8 cellular contexts compared by ENCODE assay signal in genomic region chr16:15143601-15144093, GRCh38. TPM values are rescaled to one million over a fixed set of nuclear protein-coding genes. Genes with fewer than 3 reads are reported as not detected.
DNase-seq lines count a peak whose midpoint lies in the region; ATAC-seq and TF ChIP-seq lines count a peak whose summit lies in the region.
"Not testable (repeated sequence)": the region's sequence is repeated elsewhere in the genome, so short reads cannot be mapped to it uniquely, and the experiment has no call there.

No MANE protein-coding gene starts in this region.

- peak in 2 of 4 donors; percentile 3 to 12 for ATAC-seq in heart left ventricle
- not testable (repeated sequence) for ATAC-seq in right lobe of liver, psoas muscle

- not testable (repeated sequence) for TF ChIP-seq CTCF in AG04449 (IDR thresholded peaks at IDR 0.05; ENCODE audit: insufficient read depth, low read length, missing control alignments); HFF-Myc (IDR thresholded peaks at IDR 0.05; ENCODE audit: low read depth, low read length, missing control alignments); WI38 (IDR thresholded peaks at IDR 0.05; ENCODE audit: low read depth, low read length); colonic mucosa (IDR thresholded peaks at IDR 0.05); heart left ventricle (IDR thresholded peaks at IDR 0.05); right lobe of liver (IDR thresholded peaks at IDR 0.05); psoas muscle (IDR thresholded peaks at IDR 0.05); suprapubic skin (IDR thresholded peaks at IDR 0.05)

- DNase-seq in AG04449 (ENCODE audit: low read depth, low spot score); HFF-Myc (ENCODE audit: extremely low read depth, low read depth); colonic mucosa; suprapubic skin (ENCODE audit: low spot score in 2 of 2): not testable (repeated sequence)
- DNase-seq in heart left ventricle (peak in 1 of 5 donors; percentile 46), right lobe of liver (peak in 1 of 3 donors; percentile 40), psoas muscle (peak in 1 of 2 donors; percentile 26)

- whole genome bisulfite sequencing in heart left ventricle, 4 donors: 6 to 26% (median 18%) methylated on average over 7 to 26 of the region's 26 CpGs
- WGBS in right lobe of liver (ENCODE audit: insufficient coverage, low coverage, low lambda C conversion rate, missing lambda C conversion rate): no CpG with 5 or more reads among the region's 26 CpGs
- 7 to 20% (median 9%) methylated on average over 17 to 26 of the region's 26 CpGs for WGBS in psoas muscle, 3 donors
- 25% methylated on average over 4 of the region's 26 CpGs for WGBS in suprapubic skin

- TF ChIP-seq EP300 in suprapubic skin (IDR thresholded peaks at IDR 0.05): not testable (repeated sequence)

- not testable (repeated sequence) for H3K4me1 ChIP-seq in colonic mucosa, right lobe of liver
- H3K4me1 ChIP-seq in heart left ventricle: peaks cover 0 to 69% (median 37%) of the 10 kb centered on the region in 12 donors
- H3K4me1 ChIP-seq in psoas muscle: peaks cover 59% of the 10 kb centered on the region
- H3K4me1 ChIP-seq in suprapubic skin: peaks cover 79% of the 10 kb centered on the region

- not testable (repeated sequence) for H3K27me3 ChIP-seq in colonic mucosa; heart left ventricle; right lobe of liver; psoas muscle (ENCODE audit: insufficient read depth in 3 of 3, low read length in 2 of 3); suprapubic skin

- not testable (repeated sequence) for H3K36me3 ChIP-seq in colonic mucosa; heart left ventricle; right lobe of liver; psoas muscle (ENCODE audit: insufficient read depth in 1 of 2, low read depth in 1 of 2); suprapubic skin

- intact Hi-C loops in colonic mucosa (cut with DNase I); heart left ventricle (cut with DNase I); right lobe of liver (cut with DNase I); psoas muscle (cut with DNase I): not testable (repeated sequence)

- not testable (repeated sequence) for H3K9ac ChIP-seq in colonic mucosa (ENCODE audit: low read depth in 2 of 2, low read length in 2 of 2)

- H3K9me3 ChIP-seq in colonic mucosa, heart left ventricle, right lobe of liver, psoas muscle, suprapubic skin: not testable (repeated sequence)

- CTCF ChIA-PET in AG04449 (lab: Yijun Ruan, JAX): not testable (repeated sequence)

- H3K27ac ChIP-seq in colonic mucosa (peak overlapping the region; percentile 40), heart left ventricle (peak overlapping the region; percentile 46 to 94 (median 87)), right lobe of liver (peak overlapping the region in 2 of 3 donors; percentile 10 to 33), psoas muscle (peak overlapping the region; percentile 93), suprapubic skin (peak overlapping the region; percentile 78)

- POLR2A ChIA-PET in AG04449 (lab: Yijun Ruan, JAX): not testable (repeated sequence)

- TF ChIP-seq POLR2A in heart left ventricle (IDR thresholded peaks at IDR 0.05); right lobe of liver (IDR thresholded peaks at IDR 0.05); suprapubic skin (IDR thresholded peaks at IDR 0.05): not testable (repeated sequence)

- H3K4me3 ChIP-seq in AG04449 (ENCODE audit: low read depth, low read length) (peak overlapping the region; percentile 36; the same call in 1 of the 2 replicates), HFF-Myc (replicated peaks; ENCODE audit: low read depth, low read length) (peak overlapping the region; percentile 26), WI38 (ENCODE audit: low read depth, low read length) (peak overlapping the region; percentile 33), heart left ventricle (peak overlapping the region in 11 of 12 donors; percentile 13 to 53 (median 38)), psoas muscle (peak overlapping the region; percentile 58), suprapubic skin (peak overlapping the region; percentile 31)
- not testable (repeated sequence) for H3K4me3 ChIP-seq in colonic mucosa, right lobe of liver

RNA-seq across cellular contexts. Expression of gene RRN3, which starts 49.6 kb away (rescaled TPM):
- total RNA-seq in colonic mucosa (10 to 100 TPM; 26.8 to 28.6 TPM), heart left ventricle (10 to 100 TPM; 16.4 to 28.5 (median 19.2) TPM), right lobe of liver (10 to 100 TPM; 13.0 to 20.4 (median 16.2) TPM), psoas muscle (10 to 100 TPM; 30.8 to 54.9 (median 54.4) TPM), suprapubic skin (10 to 100 TPM; 20.0 to 30.1 (median 23.5) TPM)
- polyA plus RNA-seq in heart left ventricle (10 to 100 TPM in 1 of 2 donors, 1 to 10 TPM in 1; 7.9 to 17.6 TPM), psoas muscle (10 to 100 TPM; 19.9 to 49.5 (median 22.4) TPM)

Comparison
In these comparisons a context has a peak if more than half of its experiments do, and no peak if none do; other contexts are left out.
1. H3K27ac ChIP-seq: peak in every context shown above with its lines; median percentile 93 in psoas muscle; 87 in heart left ventricle; 78 in suprapubic skin; 40 in colonic mucosa; 22 in right lobe of liver.